In the genomic region with DNA sequence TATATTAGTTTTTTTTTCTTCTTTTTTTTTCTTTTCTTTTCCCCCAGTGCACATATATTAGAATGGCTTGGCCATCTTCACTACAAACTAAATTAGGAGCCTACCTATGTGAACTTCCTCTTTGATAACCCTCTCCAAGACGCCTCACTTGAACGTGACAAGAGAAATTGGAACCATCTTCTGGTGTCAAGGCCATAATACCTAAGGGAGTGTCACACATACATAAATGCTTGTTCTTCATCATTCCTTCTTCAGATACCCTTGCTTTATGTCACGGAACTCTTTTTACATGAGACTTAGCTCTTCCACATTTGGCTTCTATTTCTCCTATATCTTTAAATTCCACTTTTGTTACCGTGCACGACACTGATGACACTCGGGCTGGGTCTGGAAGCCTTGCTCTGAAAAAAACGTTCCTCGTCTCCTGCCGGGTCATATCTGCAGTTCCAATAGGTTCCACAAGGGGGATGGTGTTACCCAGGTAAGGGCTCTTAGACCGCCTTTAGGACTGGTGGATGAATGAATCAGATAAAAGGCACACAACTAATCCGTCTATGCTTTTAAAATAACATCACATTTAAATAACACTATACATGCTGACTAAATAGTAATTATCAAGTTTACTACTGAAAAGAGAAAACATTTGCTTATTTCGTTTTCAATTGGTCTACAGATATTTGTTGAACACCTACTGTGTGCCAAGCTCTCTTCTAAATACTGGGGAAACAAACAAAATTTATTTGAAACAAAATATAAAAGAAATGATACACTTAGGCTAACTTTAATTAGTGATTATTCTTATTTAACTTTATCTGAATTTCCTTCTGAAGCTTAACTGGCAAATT, we compare ENCODE assay signal across 1 cellular context.
TF ChIP-seq lines count a peak whose summit lies in the region.

No MANE protein-coding gene starts in this region.

TF ChIP-seq in K562, 482 proteins besides CTCF, POLR2A, EP300 and RAD21 (continued from another document):
- TF ChIP-seq FOXP4 (CRISPR knock-in tag; IDR thresholded peaks at IDR 0.05; ENCODE audit: borderline replicate concordance) (no peak), ZEB2 (IDR thresholded peaks at IDR 0.05) (no peak), KLF1 (tag; IDR thresholded peaks at IDR 0.05) (no peak), MXI1 (IDR thresholded peaks at IDR 0.05; ENCODE audit: low read depth, low read length) (no peak), PHB2 (IDR thresholded peaks at IDR 0.05; ENCODE audit: low read depth) (no peak), SRSF9 (IDR thresholded peaks at IDR 0.05; ENCODE audit: borderline replicate concordance, low read depth, low read length) (no peak), ELF2 (CRISPR knock-in tag; IDR thresholded peaks at IDR 0.05) (no peak), JUND (IDR thresholded peaks at IDR 0.05; ENCODE audit: borderline replicate concordance, low read depth, low read length) (0 out of 2 replicates have a peak, but pooled peaks have one; percentile 15), JUND (tag; IDR thresholded peaks at IDR 0.05; ENCODE audit: borderline replicate concordance, low read depth, low read length) (no peak; the same call in 2 of the 3 replicates), LCOR (CRISPR knock-in tag; IDR thresholded peaks at IDR 0.05) (no peak), ZNF384 (IDR thresholded peaks at IDR 0.05; ENCODE audit: low read depth, low read length) (peak; percentile 76), ZKSCAN1 (IDR thresholded peaks at IDR 0.05; ENCODE audit: low read depth, low read length) (peak; percentile 75; the same call in 1 of the 2 replicates), MTA2 (IDR thresholded peaks at IDR 0.05; ENCODE audit: low read depth) (no peak), RAD51 (IDR thresholded peaks at IDR 0.05; ENCODE audit: borderline replicate concordance, low read depth) (no peak), PCBP1 (IDR thresholded peaks at IDR 0.05; ENCODE audit: low read depth, low read length, poor library complexity, severe bottlenecking) (no peak), SAFB2 (IDR thresholded peaks at IDR 0.05; ENCODE audit: borderline replicate concordance, low read depth, low read length, severe bottlenecking) (no peak), SMC3 (conservative IDR thresholded peaks at IDR 0.05; ENCODE audit: insufficient read depth, low read depth, low read length) (peak; percentile 37; the same call in 1 of the 2 replicates), RCOR1 (IDR thresholded peaks at IDR 0.05; ENCODE audit: borderline replicate concordance in 1 of 2, low read depth in 2 of 2, low read length in 2 of 2) (0 out of 4 replicates have a peak, but pooled peaks of 1 of the 2 experiments have one; percentile 12), HOXB6 (CRISPR knock-in tag; IDR thresholded peaks at IDR 0.05; ENCODE audit: borderline replicate concordance) (no peak), HMG20A (CRISPR knock-in tag; conservative IDR thresholded peaks at IDR 0.05) (no peak), MCM7 (IDR thresholded peaks at IDR 0.05) (no peak)
- TF ChIP-seq, protein P1, sequence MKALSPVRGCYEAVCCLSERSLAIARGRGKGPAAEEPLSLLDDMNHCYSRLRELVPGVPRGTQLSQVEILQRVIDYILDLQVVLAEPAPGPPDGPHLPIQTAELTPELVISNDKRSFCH (CRISPR knock-in tag; IDR thresholded peaks at IDR 0.05): no peak
- TF ChIP-seq, protein P1 (tag; IDR thresholded peaks at IDR 0.05): no peak
- TF ChIP-seq, protein P2, sequence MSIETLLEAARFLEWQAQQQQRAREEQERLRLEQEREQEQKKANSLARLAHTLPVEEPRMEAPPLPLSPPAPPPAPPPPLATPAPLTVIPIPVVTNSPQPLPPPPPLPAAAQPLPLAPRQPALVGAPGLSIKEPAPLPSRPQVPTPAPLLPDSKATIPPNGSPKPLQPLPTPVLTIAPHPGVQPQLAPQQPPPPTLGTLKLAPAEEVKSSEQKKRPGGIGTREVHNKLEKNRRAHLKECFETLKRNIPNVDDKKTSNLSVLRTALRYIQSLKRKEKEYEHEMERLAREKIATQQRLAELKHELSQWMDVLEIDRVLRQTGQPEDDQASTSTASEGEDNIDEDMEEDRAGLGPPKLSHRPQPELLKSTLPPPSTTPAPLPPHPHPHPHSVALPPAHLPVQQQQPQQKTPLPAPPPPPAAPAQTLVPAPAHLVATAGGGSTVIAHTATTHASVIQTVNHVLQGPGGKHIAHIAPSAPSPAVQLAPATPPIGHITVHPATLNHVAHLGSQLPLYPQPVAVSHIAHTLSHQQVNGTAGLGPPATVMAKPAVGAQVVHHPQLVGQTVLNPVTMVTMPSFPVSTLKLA (conservative IDR thresholded peaks at IDR 0.05): no peak
- TF ChIP-seq, protein P3, sequence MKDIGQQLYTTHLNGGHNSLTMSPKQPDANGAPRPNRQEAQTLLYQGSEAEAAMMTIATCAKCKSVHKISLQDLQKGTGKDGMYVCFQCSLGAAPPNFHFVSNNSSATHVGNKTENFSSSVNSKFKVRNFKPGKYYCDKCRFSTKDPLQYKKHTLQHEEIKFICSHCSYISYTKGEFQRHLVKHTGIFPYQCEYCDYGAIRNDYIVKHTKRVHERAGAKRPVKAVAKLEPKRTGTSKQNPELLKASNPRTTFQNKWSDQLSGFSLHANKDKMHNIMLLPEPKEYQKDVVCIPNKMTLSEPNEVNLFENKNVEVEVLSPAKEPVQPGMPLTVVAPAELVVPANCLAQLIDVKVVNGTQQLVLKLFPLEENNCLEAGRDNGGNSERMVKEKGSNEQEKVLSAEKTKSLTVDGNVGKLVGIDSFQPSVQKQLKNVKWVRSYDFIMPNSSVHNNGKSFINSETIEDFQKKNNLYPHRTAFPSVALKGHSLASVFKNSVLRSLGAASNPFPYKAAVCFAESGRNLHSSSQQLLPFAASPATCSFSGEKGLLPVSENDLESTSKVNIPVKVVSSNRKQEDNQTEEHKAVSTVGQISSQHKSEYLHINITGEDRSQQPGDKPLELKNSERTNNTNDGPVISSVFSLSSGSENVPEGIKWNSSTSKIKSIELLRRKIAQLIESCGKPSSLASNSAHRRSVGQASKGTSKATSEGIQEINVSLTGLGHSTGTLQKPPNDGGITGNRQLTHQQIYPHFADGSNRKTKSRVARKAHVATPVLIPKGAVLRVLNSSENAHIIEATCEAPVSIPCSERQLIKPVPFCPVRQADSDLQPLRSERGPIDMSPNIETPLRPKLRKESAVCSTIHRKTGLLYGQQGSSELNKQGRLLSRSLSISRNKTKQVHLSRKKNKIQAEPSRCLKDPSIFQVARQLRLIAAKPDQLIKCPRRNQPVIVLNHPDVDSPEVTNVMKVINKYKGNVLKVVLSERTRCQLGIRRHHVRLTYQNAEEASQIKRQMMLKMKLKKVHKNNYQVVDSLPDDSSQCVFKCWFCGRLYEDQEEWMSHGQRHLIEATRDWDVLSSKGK (CRISPR knock-in tag; IDR thresholded peaks at IDR 0.05): no peak
- TF ChIP-seq, protein P4, sequence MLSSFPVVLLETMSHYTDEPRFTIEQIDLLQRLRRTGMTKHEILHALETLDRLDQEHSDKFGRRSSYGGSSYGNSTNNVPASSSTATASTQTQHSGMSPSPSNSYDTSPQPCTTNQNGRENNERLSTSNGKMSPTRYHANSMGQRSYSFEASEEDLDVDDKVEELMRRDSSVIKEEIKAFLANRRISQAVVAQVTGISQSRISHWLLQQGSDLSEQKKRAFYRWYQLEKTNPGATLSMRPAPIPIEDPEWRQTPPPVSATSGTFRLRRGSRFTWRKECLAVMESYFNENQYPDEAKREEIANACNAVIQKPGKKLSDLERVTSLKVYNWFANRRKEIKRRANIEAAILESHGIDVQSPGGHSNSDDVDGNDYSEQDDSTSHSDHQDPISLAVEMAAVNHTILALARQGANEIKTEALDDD (IDR thresholded peaks at IDR 0.05): 0 out of 2 replicates have a peak, but pooled peaks have one; percentile 29
- TF ChIP-seq, protein P5, sequence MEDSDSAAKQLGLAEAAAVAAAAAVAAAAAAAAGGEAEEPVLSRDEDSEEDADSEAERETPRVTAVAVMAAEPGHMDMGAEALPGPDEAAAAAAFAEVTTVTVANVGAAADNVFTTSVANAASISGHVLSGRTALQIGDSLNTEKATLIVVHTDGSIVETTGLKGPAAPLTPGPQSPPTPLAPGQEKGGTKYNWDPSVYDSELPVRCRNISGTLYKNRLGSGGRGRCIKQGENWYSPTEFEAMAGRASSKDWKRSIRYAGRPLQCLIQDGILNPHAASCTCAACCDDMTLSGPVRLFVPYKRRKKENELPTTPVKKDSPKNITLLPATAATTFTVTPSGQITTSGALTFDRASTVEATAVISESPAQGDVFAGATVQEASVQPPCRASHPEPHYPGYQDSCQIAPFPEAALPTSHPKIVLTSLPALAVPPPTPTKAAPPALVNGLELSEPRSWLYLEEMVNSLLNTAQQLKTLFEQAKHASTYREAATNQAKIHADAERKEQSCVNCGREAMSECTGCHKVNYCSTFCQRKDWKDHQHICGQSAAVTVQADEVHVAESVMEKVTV (CRISPR knock-in tag; IDR thresholded peaks at IDR 0.05): 0 out of 2 replicates have a peak, but pooled peaks have one; percentile 33
- TF ChIP-seq, protein P6, sequence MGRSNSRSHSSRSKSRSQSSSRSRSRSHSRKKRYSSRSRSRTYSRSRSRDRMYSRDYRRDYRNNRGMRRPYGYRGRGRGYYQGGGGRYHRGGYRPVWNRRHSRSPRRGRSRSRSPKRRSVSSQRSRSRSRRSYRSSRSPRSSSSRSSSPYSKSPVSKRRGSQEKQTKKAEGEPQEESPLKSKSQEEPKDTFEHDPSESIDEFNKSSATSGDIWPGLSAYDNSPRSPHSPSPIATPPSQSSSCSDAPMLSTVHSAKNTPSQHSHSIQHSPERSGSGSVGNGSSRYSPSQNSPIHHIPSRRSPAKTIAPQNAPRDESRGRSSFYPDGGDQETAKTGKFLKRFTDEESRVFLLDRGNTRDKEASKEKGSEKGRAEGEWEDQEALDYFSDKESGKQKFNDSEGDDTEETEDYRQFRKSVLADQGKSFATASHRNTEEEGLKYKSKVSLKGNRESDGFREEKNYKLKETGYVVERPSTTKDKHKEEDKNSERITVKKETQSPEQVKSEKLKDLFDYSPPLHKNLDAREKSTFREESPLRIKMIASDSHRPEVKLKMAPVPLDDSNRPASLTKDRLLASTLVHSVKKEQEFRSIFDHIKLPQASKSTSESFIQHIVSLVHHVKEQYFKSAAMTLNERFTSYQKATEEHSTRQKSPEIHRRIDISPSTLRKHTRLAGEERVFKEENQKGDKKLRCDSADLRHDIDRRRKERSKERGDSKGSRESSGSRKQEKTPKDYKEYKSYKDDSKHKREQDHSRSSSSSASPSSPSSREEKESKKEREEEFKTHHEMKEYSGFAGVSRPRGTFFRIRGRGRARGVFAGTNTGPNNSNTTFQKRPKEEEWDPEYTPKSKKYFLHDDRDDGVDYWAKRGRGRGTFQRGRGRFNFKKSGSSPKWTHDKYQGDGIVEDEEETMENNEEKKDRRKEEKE (IDR thresholded peaks at IDR 0.05; ENCODE audit: borderline replicate concordance in 1 of 2, control insufficient read depth in 1 of 2, low read depth in 2 of 2, low read length in 1 of 2): no peak
